In genomic region chr19:50556236-50557008, GRCh38 we compare ENCODE assay signal across 8 cellular contexts. TPM values are rescaled to one million over a fixed set of nuclear protein-coding genes. Genes with fewer than 3 reads are reported as not detected.
DNase-seq lines count a peak whose midpoint lies in the region; ATAC-seq and TF ChIP-seq lines count a peak whose summit lies in the region.

No MANE protein-coding gene starts in this region.

- H3K27ac Mint-ChIP-seq in T-helper 1 cell treated with Interleukin-12 subunit alpha and Interleukin-12 subunit beta and Interleukin-4 antibody, amounts not matched to agents 30 μg/mL and 1 μg/mL, for 36 hours: peak overlapping the region; percentile 68

- H3K36me3 ChIP-seq in right atrium auricular region: no peaks in the 10 kb centered on the region
- no peaks in the 10 kb centered on the region for H3K36me3 ChIP-seq in uterus

- TF ChIP-seq CTCF in LNCAP (IDR thresholded peaks at IDR 0.05) (peak; percentile 100), right atrium auricular region (IDR thresholded peaks at IDR 0.05) (peak; percentile 91), uterus (IDR thresholded peaks at IDR 0.05) (peak; percentile 60 to 77 (median 68))

- peak; percentile 74 for DNase-seq in DMS79 treated with DMSO at 0.1 percent for 48 hours (lab: John Stamatoyannopoulos, UW)
- DNase-seq in amniotic stem cell (lab: John Stamatoyannopoulos, UW): peak; percentile 15
- DNase-seq in right atrium auricular region (ENCODE audit: low spot score): peak; percentile 68
- peak; percentile 28 for DNase-seq in renal cortical epithelial cell (ENCODE audit: low read depth)
- peak; percentile 62 to 74 for DNase-seq in uterus

- no peak for TF ChIP-seq POLR2A in uterus (IDR thresholded peaks at IDR 0.05)

- peaks cover 41% of the 10 kb centered on the region for H3K27me3 Mint-ChIP-seq in T-helper 1 cell treated with Interleukin-12 subunit alpha and Interleukin-12 subunit beta and Interleukin-4 antibody, amounts not matched to agents 30 μg/mL and 1 μg/mL, for 36 hours (ENCODE audit: low read depth)

- ATAC-seq in GM19023 (IDR thresholded peaks at IDR 0.05; ENCODE audit: unreplicated experiment): no peak

- H3K4me1 ChIP-seq in right atrium auricular region (peaks cover 0 to 15% of the 10 kb centered on the region in 2 donors), uterus (peaks cover 0 to 3% of the 10 kb centered on the region in 2 donors)

- H3K9me3 ChIP-seq in right atrium auricular region (no peaks in the 10 kb centered on the region), uterus (no peaks in the 10 kb centered on the region)

- no peaks in the 10 kb centered on the region for H3K9me3 Mint-ChIP-seq in T-helper 1 cell treated with Interleukin-12 subunit alpha and Interleukin-12 subunit beta and Interleukin-4 antibody, amounts not matched to agents 30 μg/mL and 1 μg/mL, for 36 hours

- H3K4me3 ChIP-seq in right atrium auricular region: peak overlapping the region; percentile 16 to 53
- peak overlapping the region; percentile 33 to 35 for H3K4me3 ChIP-seq in uterus

- intact Hi-C loops in uterus (cut with DNase I; ENCODE audit: low total_unique reads): no loop called here

- peaks cover 7% of the 10 kb centered on the region for H3K4me1 Mint-ChIP-seq in T-helper 1 cell treated with Interleukin-12 subunit alpha and Interleukin-12 subunit beta and Interleukin-4 antibody, amounts not matched to agents 30 μg/mL and 1 μg/mL, for 36 hours (ENCODE audit: low read depth)

- H3K4me3 Mint-ChIP-seq in T-helper 1 cell treated with Interleukin-12 subunit alpha and Interleukin-12 subunit beta and Interleukin-4 antibody, amounts not matched to agents 30 μg/mL and 1 μg/mL, for 36 hours: peak overlapping the region; percentile 96

- peaks cover 0 to 4% of the 10 kb centered on the region in 2 donors for H3K27me3 ChIP-seq in right atrium auricular region
- peaks cover 0 to 3% of the 10 kb centered on the region in 2 donors for H3K27me3 ChIP-seq in uterus

- no peaks in the 10 kb centered on the region for H3K36me3 Mint-ChIP-seq in T-helper 1 cell treated with Interleukin-12 subunit alpha and Interleukin-12 subunit beta and Interleukin-4 antibody, amounts not matched to agents 30 μg/mL and 1 μg/mL, for 36 hours (ENCODE audit: low read depth)

- H3K27ac ChIP-seq in right atrium auricular region (peak overlapping the region in 1 of 2 donors; percentile 9), uterus (peak overlapping the region in 1 of 2 donors; percentile 53)

RNA-seq across cellular contexts. Expression of gene LRRC4B, which starts 11.8 kb away (rescaled TPM):
- total RNA-seq in right atrium auricular region (1 to 10 TPM; 1.6 to 2.0 TPM), renal cortical epithelial cell (0.30 TPM in 1 of 2 replicates, not detected in the other), uterus (10 to 100 TPM in 2 of 4 donors, 1 to 10 TPM in 2; 2.4 to 38.0 (median 13.2) TPM)

RNA-seq across cellular contexts. Expression of gene ASPDH, which starts 42.7 kb away (rescaled TPM):
- total RNA-seq in right atrium auricular region: not detected
- not detected in 2 replicates for total RNA-seq in renal cortical epithelial cell
- total RNA-seq in uterus: not detected

RNA-seq across cellular contexts. Expression of gene JOSD2, which starts 45.4 kb away (rescaled TPM):
- total RNA-seq in right atrium auricular region (10 to 100 TPM; 26.6 to 38.2 TPM), renal cortical epithelial cell (13.5 and 19.8 TPM in 2 replicates), uterus (10 to 100 TPM in 1 of 4 donors, 1 to 10 TPM in 3; 1.8 to 22.8 (median 5.5) TPM)

Comparison
In these comparisons a context has a peak if more than half of its experiments do, and no peak if none do; other contexts are left out.
1. DNase-seq: peak in every context shown above with its lines; median percentile 74 in DMS79 treated with DMSO at 0.1 percent for 48 hours; 68 in right atrium auricular region; 68 in uterus; 28 in renal cortical epithelial cell; 15 in amniotic stem cell.